ENCODE assay signal across 13 cellular contexts in the genomic region with DNA sequence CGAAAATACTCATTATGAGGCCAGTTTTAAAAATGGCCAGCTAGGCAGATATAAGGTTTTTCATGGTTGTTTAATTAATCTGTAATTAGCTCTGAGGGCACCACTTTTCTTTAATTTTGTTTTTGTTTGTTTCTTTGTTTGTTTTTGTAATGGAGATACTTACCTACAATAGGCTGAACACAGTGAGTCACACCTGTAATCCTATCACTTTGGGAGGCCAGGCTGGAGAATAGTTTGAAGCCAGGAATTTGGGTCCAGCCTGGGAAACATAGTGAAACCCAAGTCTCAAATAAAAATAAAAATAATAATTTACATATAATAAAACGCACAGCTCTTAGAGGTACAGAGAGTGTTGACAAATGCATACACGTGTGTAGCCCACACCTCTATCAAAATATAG. TPM values are rescaled to one million over a fixed set of nuclear protein-coding genes. Genes with fewer than 3 reads are reported as not detected.
DNase-seq lines count a peak whose midpoint lies in the region; TF ChIP-seq lines count a peak whose summit lies in the region.
"Had no signal": no experiment of that assay in that cellular context is flagged by ENCODE, and none has a peak within 500 bp of the region (broad histone marks: within the 10 kb centered on the region; RNA-seq: fewer than 3 reads in every experiment).

No MANE protein-coding gene starts in this region.

- H3K27me3 ChIP-seq in iPS DF 6.9 (ENCODE audit: control insufficient read depth, insufficient read depth, low read length) (no peaks in the 10 kb centered on the region), prostate gland (replicated peaks; ENCODE audit: insufficient read depth) (no peaks in the 10 kb centered on the region)

- H3K27ac ChIP-seq in iPS DF 6.9 (ENCODE audit: low read length) = peak overlapping the region; percentile 89
- H3K27ac ChIP-seq in prostate gland = peak overlapping the region; percentile 45 to 88
- H3K27ac ChIP-seq in substantia nigra (ENCODE audit: low read depth, low read length, poor library complexity, severe bottlenecking) = no peak overlapping the region

- intact Hi-C loops in prostate gland (cut with DNase I) = no loop called here

- H3K4me3 ChIP-seq in iPS DF 6.9 (ENCODE audit: low read length) = no peak overlapping the region
- no peak overlapping the region for H3K4me3 ChIP-seq in prostate gland

- H3K36me3 ChIP-seq in iPS DF 6.9 (ENCODE audit: control insufficient read depth, insufficient read depth, low read length) = no peaks in the 10 kb centered on the region
- no peaks in the 10 kb centered on the region for H3K36me3 ChIP-seq in prostate gland

- H3K9me3 ChIP-seq in iPS DF 6.9 (ENCODE audit: control insufficient read depth, insufficient read depth, low read length) (no peaks in the 10 kb centered on the region), prostate gland (no peaks in the 10 kb centered on the region)

- no peak for TF ChIP-seq POLR2A in prostate gland (IDR thresholded peaks at IDR 0.05)

- H3K4me1 ChIP-seq in iPS DF 6.9 (ENCODE audit: control insufficient read depth, insufficient read depth, low read length) = peaks cover 2% of the 10 kb centered on the region; the same call in 1 of the 2 replicates
- no peaks in the 10 kb centered on the region for H3K4me1 ChIP-seq in prostate gland (replicated peaks)

- WGBS in iPS DF 6.9 (ENCODE audit: insufficient coverage, insufficient read length) = no CpG with 5 or more reads among the region's 3 CpGs
- whole genome bisulfite sequencing in prostate gland = 49% methylated on average over 3 of the region's 3 CpGs

- DNase-seq in NCI-H2107 treated with DMSO at 0.1 percent for 48 hours (lab: John Stamatoyannopoulos, UW; ENCODE audit: unreplicated experiment) (peak; percentile 72), NCI-H2107 (lab: John Stamatoyannopoulos, UW) (no peak), NCI-H748 treated with DMSO at 0.1 percent for 48 hours (lab: John Stamatoyannopoulos, UW) (peak; percentile 26), iPS DF 6.9 (ENCODE audit: low read depth, low spot score) (no peak), prostate gland (ENCODE audit: low spot score) (no peak), islet precursor cell (no peak), substantia nigra (lab: John Stamatoyannopoulos, UW) (no peak)
- no peak for DNase-seq in stimulated activated CD4-positive, alpha-beta T cell treated with anti-CD3 and anti-CD28 coated beads, Interleukin-4, amount 100 ng/mL, for 4 hours
- DNase-seq: 8988T; activated naive CD8-positive, alpha-beta T cell treated with anti-CD3 and anti-CD28 coated beads, Interleukin-2, amount 10 ng/mL, durations not matched to agents 7 days and 5 days; GOT3; mesenchymal stem cell; NCI-H187 had no signal

- TF ChIP-seq CTCF in prostate gland (IDR thresholded peaks at IDR 0.05) = no peak

RNA-seq across cellular contexts. Expression of a gene that starts 23.0 kb away (rescaled TPM):
- total RNA-seq in prostate gland = 10 to 100 TPM; 38.8 to 59.9 TPM
- total RNA-seq: activated naive CD8-positive, alpha-beta T cell treated with anti-CD3 and anti-CD28 coated beads, Interleukin-2, amount 10 ng/mL, durations not matched to agents 7 days and 5 days had no signal

RNA-seq across cellular contexts. Expression of a gene that starts 56.8 kb away (rescaled TPM):
- total RNA-seq in prostate gland = 10 to 100 TPM; 14.0 to 17.9 TPM

Comparison
In these comparisons a context has a peak if more than half of its experiments do, and no peak if none do; other contexts are left out.
1. DNase-seq: peak in NCI-H2107 treated with DMSO at 0.1 percent for 48 hours (single experiment) and NCI-H748 treated with DMSO at 0.1 percent for 48 hours (single experiment); none in NCI-H2107 (single experiment), iPS DF 6.9 (single experiment), prostate gland (single experiment), islet precursor cell (single experiment), stimulated activated CD4-positive, alpha-beta T cell treated with anti-CD3 and anti-CD28 coated beads, Interleukin-4, amount 100 ng/mL, for 4 hours (0 of 2) and substantia nigra (0 of 49).